ENCODE assay signal across 8 cellular contexts in genomic region chr20:62792182-62792939, GRCh38. TPM values are rescaled to one million over a fixed set of nuclear protein-coding genes. Genes with fewer than 3 reads are reported as not detected.
DNase-seq lines count a peak whose midpoint lies in the region; ATAC-seq, FAIRE-seq and TF ChIP-seq lines count a peak whose summit lies in the region.

No MANE protein-coding gene starts in this region.

- no peak for FAIRE-seq in D721Med (lab: Jason Lieb, UNC)

- peak; percentile 42 for DNase-seq in AG20443 (ENCODE audit: low spot score)
- peak; percentile 61 for DNase-seq in HFFc6
- DNase-seq in activated T-helper 2 cell treated with anti-CD3 and anti-CD28 coated beads, Interferon-gamma antibody, Interleukin-2, Interleukin-4, amounts not matched to agents 10 μg/mL and 5 μg/mL and 100 μg/mL, durations not matched to agents 14 hours and 24 hours and 36 hours (ENCODE audit: low spot score) = no peak
- DNase-seq in memory B cell (ENCODE audit: low spot score in 2 of 2) = no peak
- no peak for DNase-seq in D721Med (ENCODE audit: insufficient read length, low spot score)
- no peak for DNase-seq in stimulated activated CD4-positive, alpha-beta T cell treated with anti-CD3 and anti-CD28 coated beads, Interleukin-2, amount 100 ng/mL, for 48 hours
- DNase-seq in DMS79 treated with DMSO at 0.1 percent for 48 hours (lab: John Stamatoyannopoulos, UW) = no peak

- ATAC-seq in memory B cell (ENCODE audit: low read depth) (no peak), GM21529 (IDR thresholded peaks at IDR 0.05; ENCODE audit: unreplicated experiment) (no peak)

- intact Hi-C loops in activated T-helper 2 cell treated with anti-CD3 and anti-CD28 coated beads, Interferon-gamma antibody, Interleukin-2, Interleukin-4, amounts not matched to agents 10 μg/mL and 5 μg/mL and 100 μg/mL, durations not matched to agents 14 hours and 24 hours and 36 hours (cut with micrococcal nuclease) = loop anchor here (5.0 kb wide), 3 partner anchors 170 to 490 kb away; partner anchors contain the start of genes ADRM1 and CABLES2

- H3K9me3 Mint-ChIP-seq in HFFc6 (no peaks in the 10 kb centered on the region), memory B cell (no peaks in the 10 kb centered on the region)
- no peaks in the 10 kb centered on the region for H3K9me3 Mint-ChIP-seq in activated T-helper 2 cell treated with anti-CD3 and anti-CD28 coated beads, Interferon-gamma antibody, Interleukin-2, Interleukin-4, amounts not matched to agents 10 μg/mL and 5 μg/mL and 100 μg/mL, durations not matched to agents 14 hours and 24 hours and 36 hours

- no peak for TF ChIP-seq CTCF in HFFc6 (IDR thresholded peaks at IDR 0.05)
- TF ChIP-seq CTCF in D721Med (IDR thresholded peaks at IDR 0.05; ENCODE audit: insufficient read depth, missing control alignments) = no peak

- no peaks in the 10 kb centered on the region for H3K36me3 Mint-ChIP-seq in HFFc6 (ENCODE audit: low read depth)
- peaks cover 1% of the 10 kb centered on the region for H3K36me3 Mint-ChIP-seq in activated T-helper 2 cell treated with anti-CD3 and anti-CD28 coated beads, Interferon-gamma antibody, Interleukin-2, Interleukin-4, amounts not matched to agents 10 μg/mL and 5 μg/mL and 100 μg/mL, durations not matched to agents 14 hours and 24 hours and 36 hours (ENCODE audit: low read depth)
- no peaks in the 10 kb centered on the region for H3K36me3 Mint-ChIP-seq in memory B cell

- peak overlapping the region; percentile 49 for H3K4me3 Mint-ChIP-seq in HFFc6
- H3K4me3 Mint-ChIP-seq in activated T-helper 2 cell treated with anti-CD3 and anti-CD28 coated beads, Interferon-gamma antibody, Interleukin-2, Interleukin-4, amounts not matched to agents 10 μg/mL and 5 μg/mL and 100 μg/mL, durations not matched to agents 14 hours and 24 hours and 36 hours (ENCODE audit: low read depth) = no peak overlapping the region
- H3K4me3 Mint-ChIP-seq in memory B cell = no peak overlapping the region

- H3K27ac Mint-ChIP-seq in HFFc6 (peak overlapping the region; percentile 88), memory B cell (peak overlapping the region; percentile 67)
- peak overlapping the region; percentile 68 for H3K27ac Mint-ChIP-seq in activated T-helper 2 cell treated with anti-CD3 and anti-CD28 coated beads, Interferon-gamma antibody, Interleukin-2, Interleukin-4, amounts not matched to agents 10 μg/mL and 5 μg/mL and 100 μg/mL, durations not matched to agents 14 hours and 24 hours and 36 hours

- H3K27me3 Mint-ChIP-seq in HFFc6 (ENCODE audit: insufficient read depth) (peaks cover 3% of the 10 kb centered on the region), memory B cell (no peaks in the 10 kb centered on the region)
- no peaks in the 10 kb centered on the region for H3K27me3 Mint-ChIP-seq in activated T-helper 2 cell treated with anti-CD3 and anti-CD28 coated beads, Interferon-gamma antibody, Interleukin-2, Interleukin-4, amounts not matched to agents 10 μg/mL and 5 μg/mL and 100 μg/mL, durations not matched to agents 14 hours and 24 hours and 36 hours (ENCODE audit: low read depth)

- H3K4me1 Mint-ChIP-seq in HFFc6 (ENCODE audit: low read depth) (peaks cover 27% of the 10 kb centered on the region), memory B cell (peaks cover 15% of the 10 kb centered on the region)
- H3K4me1 Mint-ChIP-seq in activated T-helper 2 cell treated with anti-CD3 and anti-CD28 coated beads, Interferon-gamma antibody, Interleukin-2, Interleukin-4, amounts not matched to agents 10 μg/mL and 5 μg/mL and 100 μg/mL, durations not matched to agents 14 hours and 24 hours and 36 hours (ENCODE audit: low read depth) = peaks cover 29% of the 10 kb centered on the region

RNA-seq across cellular contexts. Expression of gene MRGBP, which starts 3.9 kb away (rescaled TPM):
- total RNA-seq in HFFc6 (2021; fragmentation: NEBNext Ultra II Directional; extraction: Animal tissue kit (Norgen Biotek cat#: 25700)) = 10 to 100 TPM; 14.9 to 17.8 (median 16.6) TPM
- total RNA-seq in activated T-helper 2 cell treated with anti-CD3 and anti-CD28 coated beads, Interferon-gamma antibody, Interleukin-2, Interleukin-4, amounts not matched to agents 10 μg/mL and 5 μg/mL and 100 μg/mL, durations not matched to agents 14 hours and 24 hours and 36 hours = 17.9 and 18.2 TPM in 2 replicates

RNA-seq across cellular contexts. Expression of gene OGFR, which starts 12.3 kb away (rescaled TPM):
- 10 to 100 TPM; 37.8 to 42.2 (median 39.0) TPM for total RNA-seq in HFFc6 (2021; fragmentation: NEBNext Ultra II Directional; extraction: Animal tissue kit (Norgen Biotek cat#: 25700))
- total RNA-seq in activated T-helper 2 cell treated with anti-CD3 and anti-CD28 coated beads, Interferon-gamma antibody, Interleukin-2, Interleukin-4, amounts not matched to agents 10 μg/mL and 5 μg/mL and 100 μg/mL, durations not matched to agents 14 hours and 24 hours and 36 hours = 54.3 and 55.7 TPM in 2 replicates

RNA-seq across cellular contexts. Expression of gene COL9A3, which starts 24.5 kb away (rescaled TPM):
- under 1 TPM in 3 of 6 experiments, not detected in 3; 0.07 to 0.34 (median 0.09) TPM for total RNA-seq in HFFc6 (2021; fragmentation: NEBNext Ultra II Directional; extraction: Animal tissue kit (Norgen Biotek cat#: 25700))
- 0.27 and 0.32 TPM in 2 replicates for total RNA-seq in activated T-helper 2 cell treated with anti-CD3 and anti-CD28 coated beads, Interferon-gamma antibody, Interleukin-2, Interleukin-4, amounts not matched to agents 10 μg/mL and 5 μg/mL and 100 μg/mL, durations not matched to agents 14 hours and 24 hours and 36 hours

Comparison
In these comparisons a context has a peak if more than half of its experiments do, and no peak if none do; other contexts are left out.
1. DNase-seq: peak in AG20443 (single experiment) and HFFc6 (single experiment); none in activated T-helper 2 cell treated with anti-CD3 and anti-CD28 coated beads, Interferon-gamma antibody, Interleukin-2, Interleukin-4, amounts not matched to agents 10 μg/mL and 5 μg/mL and 100 μg/mL, durations not matched to agents 14 hours and 24 hours and 36 hours (single experiment), memory B cell (0 of 2), D721Med (single experiment), stimulated activated CD4-positive, alpha-beta T cell treated with anti-CD3 and anti-CD28 coated beads, Interleukin-2, amount 100 ng/mL, for 48 hours (0 of 2) and DMS79 treated with DMSO at 0.1 percent for 48 hours (single experiment).
2. Peak in every context shown above with its lines, with median percentiles within 50 percentile points of each other: H3K27ac Mint-ChIP-seq.